ENCODE assay signal across 25 cellular contexts in the genomic region with DNA sequence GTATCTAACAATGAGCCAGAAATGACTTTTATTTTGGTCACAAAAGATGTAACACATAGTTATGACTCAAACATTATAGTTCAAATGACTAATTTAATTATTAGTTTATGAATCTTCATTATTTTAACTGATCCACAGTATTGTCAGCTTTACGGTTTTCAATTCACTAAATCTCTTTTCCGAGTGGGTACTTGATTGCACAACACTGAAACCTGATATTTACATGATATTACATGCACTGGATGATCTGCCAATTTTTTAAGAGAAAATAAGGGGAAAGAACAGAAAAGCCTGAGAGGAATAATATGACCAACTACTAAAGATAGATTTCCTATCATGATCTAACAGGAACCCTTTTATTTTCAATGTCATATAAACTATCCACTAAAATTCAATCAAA.
"Had no signal": no experiment of that assay in that cellular context is flagged by ENCODE, and none has a peak within 500 bp of the region (broad histone marks: within the 10 kb centered on the region; RNA-seq: fewer than 3 reads in every experiment).

No MANE protein-coding gene starts in this region.

- H3K4me3 ChIP-seq: colonic mucosa, esophagus squamous epithelium, gastrocnemius medialis, heart right ventricle, left lung, lower lobe of right lung, mucosa of descending colon had no signal

- H3K27me3 Mint-ChIP-seq: dendritic cell treated with granulocyte-macrophage colony-stimulating factor and Interleukin-4, amounts not matched to agents 40 ng/mL and 50 ng/mL, for 4 days; effector memory CD8-positive, alpha-beta T cell; naive B cell had no signal

- H3K9me3 Mint-ChIP-seq: dendritic cell treated with granulocyte-macrophage colony-stimulating factor and Interleukin-4, amounts not matched to agents 40 ng/mL and 50 ng/mL, for 4 days; endodermal cell had no signal

- H3K4me1 Mint-ChIP-seq: mesothelial cell of epicardium, naive B cell had no signal

- H3K9me3 ChIP-seq: colonic mucosa, esophagus squamous epithelium, gastrocnemius medialis, heart right ventricle, left lung, lower lobe of right lung, mucosa of descending colon had no signal

- DNase-seq: colonic mucosa; cortex of kidney; effector CD8-positive, alpha-beta T cell; effector memory CD8-positive, alpha-beta T cell; endodermal cell; erythroblast; esophagus squamous epithelium; foreskin fibroblast; foreskin melanocyte; gastrocnemius medialis; glutamatergic neuron; head of caudate nucleus; heart right ventricle; hippocampal formation; left cardiac atrium; left lung; left ventricle myocardium superior; lower lobe of right lung; mesenchymal stem cell; mucosa of descending colon; naive B cell had no signal

- H3K36me3 Mint-ChIP-seq: mesothelial cell of epicardium, naive B cell had no signal

- H3K27me3 ChIP-seq: colonic mucosa, esophagus squamous epithelium, gastrocnemius medialis, heart right ventricle, left lung had no signal

- H3K27ac ChIP-seq: colonic mucosa, epithelial cell of prostate, esophagus squamous epithelium, gastrocnemius medialis, heart right ventricle, left lung, lower lobe of right lung had no signal

- H3K4me3 Mint-ChIP-seq: dendritic cell treated with granulocyte-macrophage colony-stimulating factor and Interleukin-4, amounts not matched to agents 40 ng/mL and 50 ng/mL, for 4 days; effector memory CD8-positive, alpha-beta T cell; endodermal cell; mesothelial cell of epicardium; naive B cell had no signal

- ATAC-seq: effector memory CD8-positive, alpha-beta T cell; esophagus mucosa; gastrocnemius medialis; heart right ventricle; left cardiac atrium; left lung; left ventricle myocardium superior; lower lobe of right lung; mucosa of descending colon had no signal

- H3K36me3 ChIP-seq: colonic mucosa, esophagus squamous epithelium, gastrocnemius medialis, heart right ventricle, left lung, lower lobe of right lung had no signal

- H3K4me1 ChIP-seq: colonic mucosa, esophagus squamous epithelium, gastrocnemius medialis, heart right ventricle, left lung, lower lobe of right lung had no signal

- H3K27ac Mint-ChIP-seq: dendritic cell treated with granulocyte-macrophage colony-stimulating factor and Interleukin-4, amounts not matched to agents 40 ng/mL and 50 ng/mL, for 4 days; effector memory CD8-positive, alpha-beta T cell; endodermal cell; mesothelial cell of epicardium; naive B cell had no signal
